Comparison of ENCODE assay signal across 8 cellular contexts in genomic region chr19:3034845-3035541, GRCh38. TPM values are rescaled to one million over a fixed set of nuclear protein-coding genes. Genes with fewer than 3 reads are reported as not detected.
DNase-seq lines count a peak whose midpoint lies in the region; ATAC-seq lines count a peak whose summit lies in the region.

No MANE protein-coding gene starts in this region.

- intact Hi-C loops in posterior vena cava (cut with DNase I) = loop anchor here (5.0 kb wide), 3 partner anchors 48 to 1218 kb away; partner anchors contain the start of gene TLE6 (in 1 of the 2)

- peak overlapping the region; percentile 87; the same call in 1 of the 2 replicates for H3K27ac ChIP-seq in SK-N-MC
- peak overlapping the region; percentile 38 for H3K27ac ChIP-seq in substantia nigra (ENCODE audit: low read depth, low read length, poor library complexity, severe bottlenecking)

- H3K27ac Mint-ChIP-seq in memory B cell = peak overlapping the region; percentile 85

- peaks cover 19% of the 10 kb centered on the region for H3K4me1 Mint-ChIP-seq in memory B cell

- peak overlapping the region; percentile 87 for H3K4me3 Mint-ChIP-seq in memory B cell

- no peaks in the 10 kb centered on the region for H3K9me3 ChIP-seq in SK-N-MC (ENCODE audit: low read depth, low read length)

- no peaks in the 10 kb centered on the region for H3K36me3 Mint-ChIP-seq in memory B cell

- peak overlapping the region; percentile 83 for H3K9ac ChIP-seq in SK-N-MC (ENCODE audit: insufficient read length)

- peak; percentile 42 for DNase-seq in AG20443 (ENCODE audit: low spot score)
- peak; percentile 67 for DNase-seq in H4 (ENCODE audit: low spot score)
- no peak for DNase-seq in SK-N-MC (ENCODE audit: low read depth, low spot score)
- DNase-seq in cerebellar cortex (ENCODE audit: low spot score) = peak; percentile 61
- DNase-seq in memory B cell (ENCODE audit: low spot score in 2 of 2) = no peak
- DNase-seq in substantia nigra (lab: John Stamatoyannopoulos, UW) = peak in 3 of 49 donors; percentile 49 to 76 (median 71)
- DNase-seq in posterior vena cava (ENCODE audit: low spot score) = no peak

- ATAC-seq in memory B cell (ENCODE audit: low read depth) = no peak
- no peak for ATAC-seq in HG03342 (IDR thresholded peaks at IDR 0.05; ENCODE audit: unreplicated experiment)

- peaks cover 15% of the 10 kb centered on the region for H3K27me3 Mint-ChIP-seq in memory B cell

- peak overlapping the region; percentile 92 for H3K4me3 ChIP-seq in SK-N-MC

- H3K36me3 ChIP-seq in SK-N-MC (ENCODE audit: insufficient read depth, low read length) = no peaks in the 10 kb centered on the region

- H3K9me3 Mint-ChIP-seq in memory B cell = no peaks in the 10 kb centered on the region

RNA-seq across cellular contexts. Expression of gene TLE2, which starts 5.9 kb away (rescaled TPM):
- 3.0 and 3.5 TPM in 2 replicates for total RNA-seq in H4 (2014; rRNA removed; shearing (Covaris generic))
- total RNA-seq in posterior vena cava = 10 to 100 TPM; 39.4 to 61.4 TPM

RNA-seq across cellular contexts. Expression of gene TLE5, which starts 27.3 kb away (rescaled TPM):
- total RNA-seq in H4 (2014; rRNA removed; shearing (Covaris generic)) = 136 and 167 TPM in 2 replicates
- total RNA-seq in posterior vena cava = 100 to 1,000 TPM; 344 to 424 TPM

RNA-seq across cellular contexts. Expression of gene TLE6, which starts 57.6 kb away (rescaled TPM):
- 1.5 and 2.7 TPM in 2 replicates for total RNA-seq in H4 (2014; rRNA removed; shearing (Covaris generic))
- total RNA-seq in posterior vena cava = 1 to 10 TPM in 1 of 2 donors, under 1 TPM in 1; 0.57 to 3.4 TPM

RNA-seq across cellular contexts. Expression of gene GNA11, which starts 59.2 kb away (rescaled TPM):
- 16.5 and 20.5 TPM in 2 replicates for total RNA-seq in H4 (2014; rRNA removed; shearing (Covaris generic))
- total RNA-seq in posterior vena cava = 10 to 100 TPM; 71.9 to 76.5 TPM

Comparison
In these comparisons a context has a peak if more than half of its experiments do, and no peak if none do; other contexts are left out.
1. DNase-seq: peak in AG20443 (single experiment), H4 (single experiment) and cerebellar cortex (single experiment); none in SK-N-MC (single experiment), memory B cell (0 of 2) and posterior vena cava (single experiment).